Comparison of ENCODE assay signal across 8 cellular contexts in genomic region chr15:101252836-101253235, GRCh38. TPM values are rescaled to one million over a fixed set of nuclear protein-coding genes. Genes with fewer than 3 reads are reported as not detected.
DNase-seq lines count a peak whose midpoint lies in the region; ATAC-seq, FAIRE-seq and TF ChIP-seq lines count a peak whose summit lies in the region.

No MANE protein-coding gene starts in this region.

- no peaks in the 10 kb centered on the region for H3K9me2 ChIP-seq in neural cell (ENCODE audit: insufficient read depth, low read length)

- peaks cover 0 to 13% of the 10 kb centered on the region in 2 donors for H3K36me3 Mint-ChIP-seq in CD4-positive, alpha-beta memory T cell
- peaks cover 15% of the 10 kb centered on the region for H3K36me3 Mint-ChIP-seq in central memory CD8-positive, alpha-beta T cell (ENCODE audit: insufficient read depth)

- TF ChIP-seq CTCF in neural cell (IDR thresholded peaks at IDR 0.05; ENCODE audit: poor library complexity, severe bottlenecking): no peak

- H3K4me1 ChIP-seq in CD4-positive, alpha-beta memory T cell (ENCODE audit: insufficient read depth, low read length): peaks cover 33% of the 10 kb centered on the region
- peaks cover 23% of the 10 kb centered on the region for H3K4me1 ChIP-seq in HUES48 (ENCODE audit: control insufficient read depth, insufficient read depth, low read length)
- peaks cover 12% of the 10 kb centered on the region for H3K4me1 ChIP-seq in effector memory CD4-positive, alpha-beta T cell (ENCODE audit: control insufficient read depth, insufficient read depth, low read length, poor library complexity, severe bottlenecking)

- POLR2A ChIA-PET in CD4-positive, alpha-beta memory T cell (lab: Charles Lee; ENCODE audit: partially characterized antibody): interaction anchor here (1.0 to 5.7 kb wide), 5 partner anchors 11 to 651 kb away, joined by 3 to 64 read pairs (median 3); partner anchors contain the start of genes ASB7, LINS1 and SNRPA1

- no peak for TF ChIP-seq EP300 in neural cell (conservative IDR thresholded peaks at IDR 0.05; ENCODE audit: poor library complexity, severe bottlenecking)

- peaks cover 26% of the 10 kb centered on the region for H3K79me2 ChIP-seq in neural cell (replicated peaks; ENCODE audit: insufficient read depth, low read length)

- no peaks in the 10 kb centered on the region for H4K20me1 ChIP-seq in neural cell (ENCODE audit: insufficient read depth)

- H3K27me3 ChIP-seq in CD4-positive, alpha-beta memory T cell (ENCODE audit: insufficient read depth, low read length): no peaks in the 10 kb centered on the region
- H3K27me3 ChIP-seq in HUES48 (ENCODE audit: control insufficient read depth, insufficient read depth, low read length): peaks cover 8% of the 10 kb centered on the region; the same call in 1 of the 2 replicates
- H3K27me3 ChIP-seq in neural cell (ENCODE audit: insufficient read depth, low read depth, low read length): no peaks in the 10 kb centered on the region
- H3K27me3 ChIP-seq in effector memory CD4-positive, alpha-beta T cell (replicated peaks; ENCODE audit: control insufficient read depth, insufficient read depth, low read length, poor library complexity, severe bottlenecking): no peaks in the 10 kb centered on the region

- ATAC-seq in central memory CD8-positive, alpha-beta T cell (replicated peaks; ENCODE audit: extremely low read depth, poor library complexity, severe bottlenecking): no peak
- ATAC-seq in GM19328 (IDR thresholded peaks at IDR 0.05; ENCODE audit: unreplicated experiment): no peak

- no peak for FAIRE-seq in GM19239 (lab: Jason Lieb, UNC)

- no peak overlapping the region for H2AFZ ChIP-seq in neural cell (ENCODE audit: low read depth, low read length)

- H3K4me1 Mint-ChIP-seq in CD4-positive, alpha-beta memory T cell: peaks cover 22 to 36% (median 25%) of the 10 kb centered on the region in 4 donors
- H3K4me1 Mint-ChIP-seq in central memory CD8-positive, alpha-beta T cell: peaks cover 29% of the 10 kb centered on the region

- TF ChIP-seq RAD21 in neural cell (conservative IDR thresholded peaks at IDR 0.05): no peak

- CTCF ChIA-PET in CD4-positive, alpha-beta memory T cell (lab: Charles Lee; ENCODE audit: partially characterized antibody): interaction anchor here (0.9 to 2.9 kb wide), 7 partner anchors 10 to 389 kb away, joined by 3 to 12 read pairs (median 3); no protein-coding TSS in a partner anchor

- H3F3A ChIP-seq in neural cell (ENCODE audit: insufficient read depth, low read length, poor library complexity, severe bottlenecking): peaks cover 3% of the 10 kb centered on the region

- peak overlapping the region; percentile 2 to 66 for H3K4me3 ChIP-seq in CD4-positive, alpha-beta memory T cell (ENCODE audit: low read length in 2 of 2)
- H3K4me3 ChIP-seq in HUES48 (ENCODE audit: low read depth, low read length) (peak overlapping the region; percentile 86), neural cell (ENCODE audit: low read length) (peak overlapping the region; percentile 75)
- H3K4me3 ChIP-seq in effector memory CD4-positive, alpha-beta T cell (ENCODE audit: insufficient read depth, low read depth, low read length, poor library complexity, severe bottlenecking): no peak overlapping the region

- H3K36me3 ChIP-seq in CD4-positive, alpha-beta memory T cell (ENCODE audit: insufficient read depth, low read length): no peaks in the 10 kb centered on the region
- H3K36me3 ChIP-seq in HUES48 (ENCODE audit: control insufficient read depth, insufficient read depth, low read length) (peaks cover 7% of the 10 kb centered on the region; the same call in 1 of the 2 replicates), neural cell (ENCODE audit: insufficient read depth, low read length) (no peaks in the 10 kb centered on the region)
- H3K36me3 ChIP-seq in effector memory CD4-positive, alpha-beta T cell (ENCODE audit: control insufficient read depth, insufficient read depth, low read length): no peaks in the 10 kb centered on the region

- peak overlapping the region; percentile 42 for H3K27ac ChIP-seq in CD4-positive, alpha-beta memory T cell (ENCODE audit: low read depth, low read length)
- H3K27ac ChIP-seq in HUES48 (ENCODE audit: low read depth, low read length) (no peak overlapping the region), neural cell (ENCODE audit: low read length) (no peak overlapping the region)
- no peak overlapping the region for H3K27ac ChIP-seq in effector memory CD4-positive, alpha-beta T cell (ENCODE audit: insufficient read depth, low read length, poor library complexity, severe bottlenecking)

- H3K4me2 ChIP-seq in neural cell (ENCODE audit: low read length): no peak overlapping the region

- peak overlapping the region; percentile 91 to 96 (median 95) for H3K4me3 Mint-ChIP-seq in CD4-positive, alpha-beta memory T cell
- H3K4me3 Mint-ChIP-seq in central memory CD8-positive, alpha-beta T cell: peak overlapping the region; percentile 97

- DNase-seq in CD4-positive, alpha-beta memory T cell: no peak
- no peak for DNase-seq in central memory CD8-positive, alpha-beta T cell (ENCODE audit: low spot score in 2 of 2)
- DNase-seq in amygdala (lab: John Stamatoyannopoulos, UW) (no peak), GM19239 (ENCODE audit: insufficient read length, low spot score) (no peak)
- no peak for DNase-seq in effector memory CD4-positive, alpha-beta T cell

- H3K9me3 ChIP-seq in CD4-positive, alpha-beta memory T cell (ENCODE audit: control insufficient read depth in 1 of 2, low read length in 2 of 2): no peaks in the 10 kb centered on the region
- no peaks in the 10 kb centered on the region for H3K9me3 ChIP-seq in HUES48 (ENCODE audit: control insufficient read depth, insufficient read depth, low read length)
- no peaks in the 10 kb centered on the region for H3K9me3 ChIP-seq in neural cell (ENCODE audit: low read length)
- no peaks in the 10 kb centered on the region for H3K9me3 ChIP-seq in effector memory CD4-positive, alpha-beta T cell (ENCODE audit: control insufficient read depth, low read length)

- H3K9ac ChIP-seq in HUES48 (ENCODE audit: low read depth, low read length) (no peak overlapping the region), neural cell (ENCODE audit: low read length) (no peak overlapping the region)

- H3K27me3 Mint-ChIP-seq in CD4-positive, alpha-beta memory T cell: no peaks in the 10 kb centered on the region
- no peaks in the 10 kb centered on the region for H3K27me3 Mint-ChIP-seq in central memory CD8-positive, alpha-beta T cell

- peaks cover 0 to 1% (median 0%) of the 10 kb centered on the region in 8 donors for H3K9me3 Mint-ChIP-seq in CD4-positive, alpha-beta memory T cell
- no peaks in the 10 kb centered on the region for H3K9me3 Mint-ChIP-seq in central memory CD8-positive, alpha-beta T cell

- H3K27ac Mint-ChIP-seq in CD4-positive, alpha-beta memory T cell: peak overlapping the region; percentile 27 to 95 (median 93)
- H3K27ac Mint-ChIP-seq in central memory CD8-positive, alpha-beta T cell (ENCODE audit: low read depth): peak overlapping the region; percentile 80

- intact Hi-C loops in CD4-positive, alpha-beta memory T cell (cut with micrococcal nuclease): loop anchor here (2.0 to 5.0 kb wide), 3 partner anchors 126 to 651 kb away; partner anchors contain the start of genes ASB7 and LINS1

TF ChIP-seq in neural cell, 6 proteins besides CTCF, POLR2A, EP300 and RAD21:
- TF ChIP-seq REST (IDR thresholded peaks at IDR 0.05; ENCODE audit: borderline replicate concordance): no peak
- TF ChIP-seq TAF1 (IDR thresholded peaks at IDR 0.05; ENCODE audit: low read depth): no peak
- TF ChIP-seq POLR2AphosphoS5 (IDR thresholded peaks at IDR 0.05): no peak
- TF ChIP-seq MXI1 (conservative IDR thresholded peaks at IDR 0.05; ENCODE audit: poor library complexity, severe bottlenecking): no peak
- no peak for TF ChIP-seq SMC3 (conservative IDR thresholded peaks at IDR 0.05; ENCODE audit: poor library complexity)
- TF ChIP-seq EZH2 (IDR thresholded peaks at IDR 0.05; ENCODE audit: borderline replicate concordance, insufficient read depth, low read length, poor library complexity, severe bottlenecking): no peak

RNA-seq across cellular contexts. Expression of gene CHSY1, which starts 1.0 kb away (rescaled TPM):
- 10 to 100 TPM; 11.1 to 11.9 TPM for total RNA-seq in CD4-positive, alpha-beta memory T cell
- polyA plus RNA-seq in CD4-positive, alpha-beta memory T cell: 1 to 10 TPM in 1 of 2 donors, under 1 TPM in 1; 0.64 to 2.7 TPM
- 16.1 and 18.1 TPM in 2 replicates for polyA plus RNA-seq in neural cell
- 39.7 and 43.2 TPM in 2 replicates for polyA minus RNA-seq in neural cell

RNA-seq across cellular contexts. Expression of gene SELENOS, which starts 24.4 kb away (rescaled TPM):
- 10 to 100 TPM; 49.1 to 53.8 TPM for total RNA-seq in CD4-positive, alpha-beta memory T cell
- polyA plus RNA-seq in CD4-positive, alpha-beta memory T cell: 100 to 1,000 TPM in 1 of 2 donors, 10 to 100 TPM in 1; 69.8 to 112 TPM
- 128 and 136 TPM in 2 replicates for polyA plus RNA-seq in neural cell
- 54.8 and 54.9 TPM in 2 replicates for polyA minus RNA-seq in neural cell

RNA-seq across cellular contexts. Expression of gene SNRPA1, which starts 42.2 kb away (rescaled TPM):
- total RNA-seq in CD4-positive, alpha-beta memory T cell: 100 to 1,000 TPM in 1 of 2 experiments, 10 to 100 TPM in 1; 90.5 to 100 TPM
- 10 to 100 TPM; 76.6 to 82.0 TPM for polyA plus RNA-seq in CD4-positive, alpha-beta memory T cell
- polyA plus RNA-seq in neural cell: 34.7 and 53.6 TPM in 2 replicates
- polyA minus RNA-seq in neural cell: 30.7 and 38.1 TPM in 2 replicates
